In the genomic region with DNA sequence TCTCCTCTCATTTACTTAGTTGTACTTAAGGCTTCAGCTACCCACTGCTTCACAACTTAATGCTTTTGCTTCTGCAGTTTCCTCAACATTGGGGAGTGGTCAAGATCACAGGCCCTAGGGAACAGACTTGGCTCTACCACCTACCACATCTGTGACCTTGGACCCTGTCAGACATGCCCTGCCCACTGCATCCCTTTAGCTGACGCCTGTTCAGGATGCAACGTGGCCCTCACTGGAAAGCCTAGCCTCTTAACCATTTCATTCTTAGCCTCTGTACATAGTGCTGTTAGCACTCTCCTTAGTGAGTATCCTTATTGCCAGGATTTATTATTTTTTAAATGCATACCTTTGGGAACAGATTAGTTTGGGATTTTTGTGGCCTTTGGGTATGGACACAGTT, we compare ENCODE assay signal across 12 cellular contexts. TPM values are rescaled to one million over a fixed set of nuclear protein-coding genes. Genes with fewer than 3 reads are reported as not detected.
DNase-seq lines count a peak whose midpoint lies in the region; ATAC-seq and TF ChIP-seq lines count a peak whose summit lies in the region.
"Had no signal": no experiment of that assay in that cellular context is flagged by ENCODE, and none has a peak within 500 bp of the region (broad histone marks: within the 10 kb centered on the region; RNA-seq: fewer than 3 reads in every experiment).

No MANE protein-coding gene starts in this region.

- intact Hi-C loops in left ventricle myocardium inferior (cut with micrococcal nuclease) (no loop called here), posterior vena cava (cut with DNase I) (no loop called here), vagina (cut with DNase I) (no loop called here)

- TF ChIP-seq CTCF in left ventricle myocardium inferior (IDR thresholded peaks at IDR 0.05; ENCODE audit: borderline replicate concordance): no peak
- no peak for TF ChIP-seq CTCF in vagina (IDR thresholded peaks at IDR 0.05)

- H3K27me3 ChIP-seq in left ventricle myocardium inferior (ENCODE audit: low read depth) (no peaks in the 10 kb centered on the region), vagina (no peaks in the 10 kb centered on the region)
- H3K27me3 ChIP-seq: BE2C had no signal

- H3K27ac Mint-ChIP-seq in activated naive CD8-positive, alpha-beta T cell treated with anti-CD3 and anti-CD28 coated beads for 36 hours: peak overlapping the region; percentile 58

- peaks cover 1% of the 10 kb centered on the region for H3K9me3 Mint-ChIP-seq in activated naive CD8-positive, alpha-beta T cell treated with anti-CD3 and anti-CD28 coated beads for 36 hours

- H3K27ac ChIP-seq in left ventricle myocardium inferior (replicated peaks): peak overlapping the region; percentile 52
- H3K27ac ChIP-seq in vagina: no peak overlapping the region
- H3K27ac ChIP-seq: parathyroid adenoma had no signal

- H3K4me1 Mint-ChIP-seq in activated naive CD8-positive, alpha-beta T cell treated with anti-CD3 and anti-CD28 coated beads for 36 hours: peaks cover 82% of the 10 kb centered on the region

- no peak for TF ChIP-seq POLR2A in vagina (IDR thresholded peaks at IDR 0.05)

- H3K4me3 ChIP-seq in left ventricle myocardium inferior: no peak overlapping the region
- no peak overlapping the region for H3K4me3 ChIP-seq in vagina

- no peaks in the 10 kb centered on the region for H3K9me3 ChIP-seq in left ventricle myocardium inferior (replicated peaks)
- H3K9me3 ChIP-seq in vagina: no peaks in the 10 kb centered on the region
- H3K9me3 ChIP-seq: BE2C had no signal

- no peak for ATAC-seq in HG02970 (IDR thresholded peaks at IDR 0.05; ENCODE audit: low FRiP score, unreplicated experiment)

- peaks cover 21% of the 10 kb centered on the region for H3K36me3 Mint-ChIP-seq in activated naive CD8-positive, alpha-beta T cell treated with anti-CD3 and anti-CD28 coated beads for 36 hours

- no peaks in the 10 kb centered on the region for H3K27me3 Mint-ChIP-seq in activated naive CD8-positive, alpha-beta T cell treated with anti-CD3 and anti-CD28 coated beads for 36 hours

- DNase-seq in GM03348 (ENCODE audit: low spot score) (peak; percentile 22), left ventricle myocardium inferior (no peak), posterior vena cava (ENCODE audit: low spot score) (peak; percentile 64), activated gamma-delta T cell (lab: John Stamatoyannopoulos, UW) (no peak), NCI-H510A (lab: John Stamatoyannopoulos, UW) (no peak), vagina (ENCODE audit: extremely low spot score in 2 of 2) (no peak)
- no peak for DNase-seq in activated naive CD8-positive, alpha-beta T cell treated with anti-CD3 and anti-CD28 coated beads for 36 hours
- DNase-seq: BE2C; EL; stimulated activated CD4-positive, alpha-beta T cell treated with anti-CD3 and anti-CD28 coated beads, Interleukin-2, amount 100 ng/mL, for 48 hours had no signal

- peaks cover 90% of the 10 kb centered on the region for H3K4me1 ChIP-seq in left ventricle myocardium inferior
- H3K4me1 ChIP-seq in vagina: peaks cover 67% of the 10 kb centered on the region
- H3K4me1 ChIP-seq: parathyroid adenoma had no signal

- no peaks in the 10 kb centered on the region for H3K36me3 ChIP-seq in left ventricle myocardium inferior
- no peaks in the 10 kb centered on the region for H3K36me3 ChIP-seq in vagina
- H3K36me3 ChIP-seq: BE2C had no signal

- no peak overlapping the region for H3K4me3 Mint-ChIP-seq in activated naive CD8-positive, alpha-beta T cell treated with anti-CD3 and anti-CD28 coated beads for 36 hours

RNA-seq across cellular contexts. Expression of gene TNRC6B, which starts 34.4 kb away (rescaled TPM):
- 10 to 100 TPM; 35.9 to 37.5 TPM for total RNA-seq in activated naive CD8-positive, alpha-beta T cell treated with anti-CD3 and anti-CD28 coated beads for 36 hours
- total RNA-seq in left ventricle myocardium inferior (43.8 TPM), posterior vena cava (10 to 100 TPM; 44.3 to 44.9 TPM), vagina (32.7 TPM)

Comparison
In these comparisons a context has a peak if more than half of its experiments do, and no peak if none do; other contexts are left out.
1. DNase-seq: peak in GM03348 (single experiment) and posterior vena cava (single experiment); none in activated naive CD8-positive, alpha-beta T cell treated with anti-CD3 and anti-CD28 coated beads for 36 hours (single experiment), left ventricle myocardium inferior (single experiment), activated gamma-delta T cell (single experiment), NCI-H510A (single experiment) and vagina (0 of 2).